In genomic region chr2:75018162-75018561, GRCh38 we compare ENCODE assay signal across 26 cellular contexts. TPM values are rescaled to one million over a fixed set of nuclear protein-coding genes. Genes with fewer than 3 reads are reported as not detected.
DNase-seq lines count a peak whose midpoint lies in the region; ATAC-seq, FAIRE-seq and TF ChIP-seq lines count a peak whose summit lies in the region.
"Had no signal": no experiment of that assay in that cellular context is flagged by ENCODE, and none has a peak within 500 bp of the region (broad histone marks: within the 10 kb centered on the region; RNA-seq: fewer than 3 reads in every experiment).

No MANE protein-coding gene starts in this region.

- DNase-seq in GM12865 (ENCODE audit: low read depth) (peak; percentile 17), NOMO-1 treated with dmso at 0.1 percent for 144 hours (lab: John Stamatoyannopoulos, UW; ENCODE audit: unreplicated experiment) (peak; percentile 88), left lung (no peak), PC-9 (no peak), HepG2 (ENCODE audit: low spot score) (no peak), GDM1 (lab: John Stamatoyannopoulos, UW) (no peak)
- DNase-seq: activated CD4-positive, alpha-beta T cell treated with anti-CD3 and anti-CD28 coated beads for 36 hours; activated CD8-positive, alpha-beta T cell treated with anti-CD3 and anti-CD28 coated beads for 36 hours; amniotic stem cell; cerebellar nuclear complex; foreskin melanocyte; GOT3; heart right ventricle; HFFc6; naive thymus-derived CD8-positive, alpha-beta T cell; NCI-H1417 treated with DMSO at 0.1 percent for 48 hours; NCI-H2029 treated with DMSO at 0.1 percent for 48 hours; NCI-H526 treated with DMSO at 0.1 percent for 48 hours; psoas muscle; stimulated activated CD4-positive, alpha-beta T cell treated with anti-CD3 and anti-CD28 coated beads, Interleukin-4, amount 100 ng/mL, for 24 hours; trophoblast cell had no signal

- TF ChIP-seq EP300 in HepG2 (IDR thresholded peaks at IDR 0.05; ENCODE audit: low read depth in 2 of 2, low read length in 2 of 2) (no peak), HepG2 (CRISPR knock-in tag; IDR thresholded peaks at IDR 0.05; ENCODE audit: borderline replicate concordance) (no peak)

- H2AFZ ChIP-seq in PC-9: no peak overlapping the region
- H2AFZ ChIP-seq in HepG2 (ENCODE audit: low read length): no peak overlapping the region

- WGBS in HepG2 (ENCODE audit: low lambda C conversion rate): 89% methylated on average over 2 of the region's 2 CpGs

- CTCF ChIA-PET in PC-9 (lab: Charles Lee) (no interaction called here), HepG2 (lab: Yijun Ruan, JAX; ENCODE audit: low intra/inter-chr PET ratio, low total read pairs) (no interaction called here)

- ATAC-seq in HG03457 (IDR thresholded peaks at IDR 0.05; ENCODE audit: unreplicated experiment) (peak; percentile 59), left lung (peak; percentile 47), GM19455 (IDR thresholded peaks at IDR 0.05; ENCODE audit: unreplicated experiment) (no peak), HepG2 (no peak)
- ATAC-seq: activated CD4-positive, alpha-beta T cell treated with anti-CD3 and anti-CD28 coated beads for 36 hours; activated CD8-positive, alpha-beta T cell treated with anti-CD3 and anti-CD28 coated beads for 36 hours; naive thymus-derived CD8-positive, alpha-beta T cell; psoas muscle; SK-N-SH treated with all-trans-retinoic acid at 6 μM for 48 hours had no signal

- H3K4me3 ChIP-seq in GM12865 (ENCODE audit: low read depth, low read length) (no peak overlapping the region), left lung (no peak overlapping the region), PC-9 (no peak overlapping the region), HepG2 (replicated peaks in 1 of 3; ENCODE audit: insufficient read depth in 1 of 3, low read depth in 2 of 3, low read length in 3 of 3) (no peak overlapping the region)
- H3K4me3 ChIP-seq: heart right ventricle, psoas muscle had no signal

- H4K20me1 ChIP-seq in PC-9 (ENCODE audit: insufficient read depth) (no peaks in the 10 kb centered on the region), HepG2 (ENCODE audit: insufficient read depth, low read length) (no peaks in the 10 kb centered on the region)

- no peak for TF ChIP-seq POLR2A in HepG2 (IDR thresholded peaks at IDR 0.05; ENCODE audit: insufficient read depth in 1 of 2, low read depth in 2 of 2, low read length in 2 of 2)

- H3K4me1 ChIP-seq in left lung (no peaks in the 10 kb centered on the region), PC-9 (replicated peaks; ENCODE audit: insufficient read depth) (no peaks in the 10 kb centered on the region), HepG2 (ENCODE audit: insufficient read depth, low read length) (peaks cover 10% of the 10 kb centered on the region)
- H3K4me1 ChIP-seq: psoas muscle had no signal

- H3K4me2 ChIP-seq in PC-9 (no peak overlapping the region), HepG2 (ENCODE audit: low read depth, low read length) (no peak overlapping the region)

- H3K27ac ChIP-seq in left lung (no peak overlapping the region), PC-9 (no peak overlapping the region), HepG2 (ENCODE audit: extremely low read length, insufficient read depth, low read length) (no peak overlapping the region)
- H3K27ac ChIP-seq: heart right ventricle, psoas muscle had no signal

- H3K9me2 ChIP-seq in PC-9 (ENCODE audit: insufficient read depth): no peaks in the 10 kb centered on the region

- H3K9me3 ChIP-seq in left lung (peaks cover 0 to 9% of the 10 kb centered on the region in 2 donors), PC-9 (ENCODE audit: insufficient read depth, low read depth) (peaks cover 3% of the 10 kb centered on the region; the same call in 1 of the 2 replicates), HepG2 (ENCODE audit: low read length) (no peaks in the 10 kb centered on the region)

- in situ Hi-C loops in HepG2 (cut with HindIII; ENCODE audit: extremely low pct_ligation_motif_present, low pct_unique_long_range_greater_than_20kb): no loop called here

- intact Hi-C loops in left lung (cut with DNase I) (no loop called here), PC-9 (cut with micrococcal nuclease; ENCODE audit: unreplicated experiment) (no loop called here), HepG2 (cut with micrococcal nuclease; ENCODE audit: unreplicated experiment) (no loop called here)

- FAIRE-seq in HepG2 (lab: Jason Lieb, UNC): no peak
- FAIRE-seq: endometrium, keratinocyte had no signal

- H3K79me2 ChIP-seq in PC-9 (ENCODE audit: low read depth): no peaks in the 10 kb centered on the region
- H3K79me2 ChIP-seq in HepG2 (ENCODE audit: insufficient read depth, low read length): no peaks in the 10 kb centered on the region

- no peaks in the 10 kb centered on the region for H3F3A ChIP-seq in PC-9 (ENCODE audit: insufficient read depth, low read depth)

- POLR2A ChIA-PET in PC-9 (lab: Charles Lee; ENCODE audit: unreplicated experiment) (no interaction called here), HepG2 (lab: Yijun Ruan, JAX) (no interaction called here)

- BruUV-seq in PC-9 (replicated peaks; lab: Mats Ljungman, UMichigan) (no TSS peak), HepG2 (replicated peaks; lab: Mats Ljungman, UMichigan) (no TSS peak)

- TF ChIP-seq RAD21 in HepG2 (CRISPR knock-in tag; IDR thresholded peaks at IDR 0.05): no peak

- H3K27me3 ChIP-seq in left lung (no peaks in the 10 kb centered on the region), PC-9 (ENCODE audit: insufficient read depth, low read depth) (no peaks in the 10 kb centered on the region), HepG2 (ENCODE audit: control insufficient read depth in 1 of 2, insufficient read depth in 2 of 2, low read length in 2 of 2) (no peaks in the 10 kb centered on the region)
- H3K27me3 ChIP-seq: heart right ventricle had no signal

- TF ChIP-seq CTCF in GM12865 (IDR thresholded peaks at IDR 0.05; ENCODE audit: insufficient read depth, low read depth, low read length, missing control alignments) (no peak), left lung (IDR thresholded peaks at IDR 0.05) (no peak), PC-9 (conservative IDR thresholded peaks at IDR 0.05) (no peak), HepG2 (CRISPR knock-in tag; IDR thresholded peaks at IDR 0.05) (no peak)

- H3K9ac ChIP-seq in HepG2 (ENCODE audit: insufficient read depth, low read depth, low read length): no peak overlapping the region

- H3K36me3 ChIP-seq in left lung (no peaks in the 10 kb centered on the region), PC-9 (ENCODE audit: low read depth) (no peaks in the 10 kb centered on the region), HepG2 (replicated peaks in 1 of 2; ENCODE audit: control insufficient read depth in 1 of 2, insufficient read depth in 2 of 2, low read length in 2 of 2) (no peaks in the 10 kb centered on the region)
- H3K36me3 ChIP-seq: heart right ventricle had no signal

TF ChIP-seq in HepG2, 621 proteins besides CTCF, POLR2A, EP300 and RAD21 (continues in another document):
- no peak for TF ChIP-seq MAX (IDR thresholded peaks at IDR 0.05)
- TF ChIP-seq NR2C2 (CRISPR knock-in tag; IDR thresholded peaks at IDR 0.05; ENCODE audit: borderline replicate concordance): no peak
- no peak for TF ChIP-seq SP5 (CRISPR knock-in tag; IDR thresholded peaks at IDR 0.05; ENCODE audit: borderline replicate concordance, low read depth)
- TF ChIP-seq E2F2 (CRISPR knock-in tag; IDR thresholded peaks at IDR 0.05; ENCODE audit: borderline replicate concordance): no peak
- no peak for TF ChIP-seq ZKSCAN1 (IDR thresholded peaks at IDR 0.05; ENCODE audit: low read length)
- TF ChIP-seq ZSCAN12 (CRISPR knock-in tag; IDR thresholded peaks at IDR 0.05): no peak
- no peak for TF ChIP-seq ZNF569 (CRISPR knock-in tag; IDR thresholded peaks at IDR 0.05; ENCODE audit: borderline replicate concordance)
- no peak for TF ChIP-seq ZNF253 (CRISPR knock-in tag; IDR thresholded peaks at IDR 0.05; ENCODE audit: borderline replicate concordance)
- no peak for TF ChIP-seq ZNF724P (CRISPR knock-in tag; IDR thresholded peaks at IDR 0.05; ENCODE audit: borderline replicate concordance)

RNA-seq across cellular contexts. Expression of gene POLE4, which starts 59.7 kb away (rescaled TPM):
- total RNA-seq in left lung (10 to 100 TPM; 66.9 to 78.0 TPM), PC-9 (2021) (53.8 and 74.4 TPM in 2 replicates), HepG2 (2016; rRNA removed; fragmentation: Illumina TruSeq; extraction: Trizol) (106 and 143 TPM in 2 replicates)
- 94.0 and 107 TPM in 2 replicates for total RNA-seq in HepG2 (2016; cell fraction: cytosol; rRNA removed; fragmentation: Illumina TruSeq; extraction: Trizol; ENCODE audit: low read depth)
- total RNA-seq in HepG2 (2016; cell fraction: insoluble cytoplasmic fraction; rRNA removed; fragmentation: Illumina TruSeq; extraction: Trizol): 104 and 137 TPM in 2 replicates
- 150 and 161 TPM in 2 replicates for total RNA-seq in HepG2 (2016; cell fraction: membrane; rRNA removed; fragmentation: Illumina TruSeq; extraction: Trizol)
- 60.9 and 61.8 TPM in 2 replicates for total RNA-seq in HepG2 (2016; cell fraction: nucleus; rRNA removed; fragmentation: Illumina TruSeq; extraction: Trizol)
- 88.0 and 116 TPM in 2 replicates for polyA plus RNA-seq in HepG2 (2011; rRNA removed)
- polyA plus RNA-seq in HepG2 (2011; cell fraction: cytosol; rRNA removed): 52.2 and 52.3 TPM in 2 replicates
- 21.1 and 23.6 TPM in 2 replicates for polyA plus RNA-seq in HepG2 (2011; cell fraction: nucleus; rRNA removed)
- 93.6 and 130 TPM in 2 replicates for polyA plus RNA-seq in HepG2 (2012)
- polyA plus RNA-seq in HepG2 (2016; cell fraction: cytosol; fragmentation: Illumina TruSeq; extraction: Trizol; ENCODE audit: low read depth): 173 and 208 TPM in 2 replicates
- polyA plus RNA-seq in HepG2 (2016; cell fraction: insoluble cytoplasmic fraction; fragmentation: Illumina TruSeq; extraction: Trizol; ENCODE audit: low read depth): 189 and 200 TPM in 2 replicates
- 177 and 214 TPM in 2 replicates for polyA plus RNA-seq in HepG2 (2016; cell fraction: membrane; fragmentation: Illumina TruSeq; extraction: Trizol; ENCODE audit: low read depth)
- polyA plus RNA-seq in HepG2 (2016; cell fraction: nucleus; fragmentation: Illumina TruSeq; extraction: Trizol; ENCODE audit: insufficient read depth, low read depth): 95.8 and 99.1 TPM in 2 replicates
- polyA minus RNA-seq in HepG2 (2011; rRNA and poly(A)+ RNA removed; ENCODE audit: low replicate concordance): 15.2 and 28.4 TPM in 2 replicates
- polyA minus RNA-seq in HepG2 (2011; cell fraction: cytosol; rRNA and poly(A)+ RNA removed): 20.3 and 21.8 TPM in 2 replicates
- polyA minus RNA-seq in HepG2 (2011; cell fraction: nucleus; rRNA and poly(A)+ RNA removed): 56.9 and 77.9 TPM in 2 replicates

Comparison
In these comparisons a context has a peak if more than half of its experiments do, and no peak if none do; other contexts are left out.
1. DNase-seq: peak in GM12865 (single experiment) and NOMO-1 treated with dmso at 0.1 percent for 144 hours (single experiment); none in left lung (0 of 2), PC-9 (0 of 2), HepG2 (single experiment) and GDM1 (single experiment).
2. ATAC-seq: peak in HG03457 (single experiment) and left lung (single experiment); none in GM19455 (single experiment) and HepG2 (single experiment).